Comparison of ENCODE assay signal across 15 cellular contexts in genomic region chr15:48062476-48062875, GRCh38. TPM values are rescaled to one million over a fixed set of nuclear protein-coding genes. Genes with fewer than 3 reads are reported as not detected.
DNase-seq lines count a peak whose midpoint lies in the region; ATAC-seq and TF ChIP-seq lines count a peak whose summit lies in the region.
"Had no signal": no experiment of that assay in that cellular context is flagged by ENCODE, and none has a peak within 500 bp of the region (broad histone marks: within the 10 kb centered on the region; RNA-seq: fewer than 3 reads in every experiment).

No MANE protein-coding gene starts in this region.

- no peaks in the 10 kb centered on the region for H3K27me3 Mint-ChIP-seq in activated naive CD8-positive, alpha-beta T cell treated with anti-CD3 and anti-CD28 coated beads for 36 hours

- H3K9me3 ChIP-seq in neural cell (ENCODE audit: low read length), result no peaks in the 10 kb centered on the region

- H2AFZ ChIP-seq in neural cell (ENCODE audit: low read depth, low read length), result no peak overlapping the region

- H3K4me3 Mint-ChIP-seq in activated naive CD8-positive, alpha-beta T cell treated with anti-CD3 and anti-CD28 coated beads for 36 hours, result no peak overlapping the region
- H3K4me3 Mint-ChIP-seq: activated CD8-positive, alpha-beta T cell treated with anti-CD3 and anti-CD28 coated beads for 36 hours had no signal

- no peaks in the 10 kb centered on the region for H3K9me2 ChIP-seq in neural cell (ENCODE audit: insufficient read depth, low read length)

- no peaks in the 10 kb centered on the region for H3K9me3 Mint-ChIP-seq in activated naive CD8-positive, alpha-beta T cell treated with anti-CD3 and anti-CD28 coated beads for 36 hours
- H3K9me3 Mint-ChIP-seq: activated CD8-positive, alpha-beta T cell treated with anti-CD3 and anti-CD28 coated beads for 36 hours; activated naive CD4-positive, alpha-beta T cell treated with anti-CD3 and anti-CD28 coated beads, Interleukin-2, amount 50 U/mL, for 72 hours had no signal

- no peak overlapping the region for H3K27ac Mint-ChIP-seq in activated naive CD8-positive, alpha-beta T cell treated with anti-CD3 and anti-CD28 coated beads for 36 hours
- H3K27ac Mint-ChIP-seq: activated CD8-positive, alpha-beta T cell treated with anti-CD3 and anti-CD28 coated beads for 36 hours; activated naive CD4-positive, alpha-beta T cell treated with anti-CD3 and anti-CD28 coated beads, Interleukin-2, amount 50 U/mL, for 72 hours had no signal

- H3K36me3 ChIP-seq in neural cell (ENCODE audit: insufficient read depth, low read length), result no peaks in the 10 kb centered on the region

- H3K79me2 ChIP-seq in neural cell (replicated peaks; ENCODE audit: insufficient read depth, low read length), result no peaks in the 10 kb centered on the region

- H3K27me3 ChIP-seq in neural cell (ENCODE audit: insufficient read depth, low read depth, low read length), result no peaks in the 10 kb centered on the region

- H3K36me3 Mint-ChIP-seq in activated naive CD8-positive, alpha-beta T cell treated with anti-CD3 and anti-CD28 coated beads for 36 hours, result no peaks in the 10 kb centered on the region
- H3K36me3 Mint-ChIP-seq: activated naive CD4-positive, alpha-beta T cell treated with anti-CD3 and anti-CD28 coated beads, Interleukin-2, amount 50 U/mL, for 72 hours had no signal

- H3F3A ChIP-seq in neural cell (ENCODE audit: insufficient read depth, low read length, poor library complexity, severe bottlenecking), result no peaks in the 10 kb centered on the region

- peak overlapping the region; percentile 33 for H3K27ac ChIP-seq in neural cell (ENCODE audit: low read length)
- H3K27ac ChIP-seq: skin epidermis had no signal

- no peak for TF ChIP-seq EP300 in neural cell (conservative IDR thresholded peaks at IDR 0.05; ENCODE audit: poor library complexity, severe bottlenecking)

- no peak for TF ChIP-seq CTCF in neural cell (IDR thresholded peaks at IDR 0.05; ENCODE audit: poor library complexity, severe bottlenecking)

- no peaks in the 10 kb centered on the region for H4K20me1 ChIP-seq in neural cell (ENCODE audit: insufficient read depth)

- no peak overlapping the region for H3K4me2 ChIP-seq in neural cell (ENCODE audit: low read length)

- TF ChIP-seq RAD21 in neural cell (conservative IDR thresholded peaks at IDR 0.05), result no peak

- ATAC-seq in GM19463 (IDR thresholded peaks at IDR 0.05; ENCODE audit: unreplicated experiment), result no peak
- ATAC-seq: activated CD8-positive, alpha-beta T cell treated with anti-CD3 and anti-CD28 coated beads for 36 hours; activated naive CD4-positive, alpha-beta T cell treated with anti-CD3 and anti-CD28 coated beads, Interleukin-2, amount 50 U/mL, for 72 hours had no signal

- H3K4me3 ChIP-seq in neural cell (ENCODE audit: low read length), result no peak overlapping the region
- H3K4me3 ChIP-seq: skin epidermis had no signal

- H3K4me1 Mint-ChIP-seq in activated naive CD8-positive, alpha-beta T cell treated with anti-CD3 and anti-CD28 coated beads for 36 hours, result no peaks in the 10 kb centered on the region

- no peak overlapping the region for H3K9ac ChIP-seq in neural cell (ENCODE audit: low read length)

- DNase-seq in EL, result peak; percentile 34
- DNase-seq in NCI-H146 treated with DMSO at 0.1 percent for 48 hours (lab: John Stamatoyannopoulos, UW; ENCODE audit: unreplicated experiment), result peak; percentile 49
- peak; percentile 40 for DNase-seq in amniotic epithelial cell (ENCODE audit: low read depth)
- DNase-seq in HPDE6-E6E7 (ENCODE audit: extremely low spot score), result no peak
- DNase-seq in cortex of kidney (lab: John Stamatoyannopoulos, UW), result no peak
- no peak for DNase-seq in activated naive CD8-positive, alpha-beta T cell treated with anti-CD3 and anti-CD28 coated beads for 36 hours
- DNase-seq: activated CD8-positive, alpha-beta T cell treated with anti-CD3 and anti-CD28 coated beads for 36 hours; effector memory CD4-positive, alpha-beta T cell; NCI-H524 treated with DMSO at 0.1 percent for 48 hours; T-helper 2 cell had no signal

TF ChIP-seq in neural cell, 6 proteins besides CTCF, POLR2A, EP300 and RAD21:
- no peak for TF ChIP-seq TAF1 (IDR thresholded peaks at IDR 0.05; ENCODE audit: low read depth)
- no peak for TF ChIP-seq EZH2 (IDR thresholded peaks at IDR 0.05; ENCODE audit: borderline replicate concordance, insufficient read depth, low read length, poor library complexity, severe bottlenecking)
- no peak for TF ChIP-seq REST (IDR thresholded peaks at IDR 0.05; ENCODE audit: borderline replicate concordance)
- no peak for TF ChIP-seq MXI1 (conservative IDR thresholded peaks at IDR 0.05; ENCODE audit: poor library complexity, severe bottlenecking)
- TF ChIP-seq SMC3 (conservative IDR thresholded peaks at IDR 0.05; ENCODE audit: poor library complexity), result no peak
- TF ChIP-seq POLR2AphosphoS5 (IDR thresholded peaks at IDR 0.05), result no peak

RNA-seq across cellular contexts. Expression of gene SLC24A5, which starts 58.3 kb away (rescaled TPM):
- 0.76 and 0.78 TPM in 2 replicates for polyA plus RNA-seq in neural cell
- polyA minus RNA-seq in neural cell, result 0.73 TPM in 1 of 2 replicates, not detected in the other
- total RNA-seq in activated naive CD8-positive, alpha-beta T cell treated with anti-CD3 and anti-CD28 coated beads for 36 hours, result not detected
- total RNA-seq: activated CD8-positive, alpha-beta T cell treated with anti-CD3 and anti-CD28 coated beads for 36 hours; activated naive CD4-positive, alpha-beta T cell treated with anti-CD3 and anti-CD28 coated beads, Interleukin-2, amount 50 U/mL, for 72 hours; ureter had no signal

Comparison
In these comparisons a context has a peak if more than half of its experiments do, and no peak if none do; other contexts are left out.
1. DNase-seq: peak in EL (single experiment), NCI-H146 treated with DMSO at 0.1 percent for 48 hours (single experiment) and amniotic epithelial cell (single experiment); none in HPDE6-E6E7 (single experiment), cortex of kidney (single experiment) and activated naive CD8-positive, alpha-beta T cell treated with anti-CD3 and anti-CD28 coated beads for 36 hours (single experiment).